In genomic region chr11:112805658-112806057, GRCh38 we compare ENCODE assay signal across 24 cellular contexts.
DNase-seq lines count a peak whose midpoint lies in the region; ATAC-seq and TF ChIP-seq lines count a peak whose summit lies in the region.
"Had no signal": no experiment of that assay in that cellular context is flagged by ENCODE, and none has a peak within 500 bp of the region (broad histone marks: within the 10 kb centered on the region; RNA-seq: fewer than 3 reads in every experiment).

No MANE protein-coding gene starts in this region.

- H3K4me1 Mint-ChIP-seq in glutamatergic neuron (ENCODE audit: low read depth, unreplicated experiment) = peaks cover 38% of the 10 kb centered on the region
- H3K4me1 Mint-ChIP-seq: activated B cell treated with CpG ODN at 0.5 μM for 24 hours; activated CD4-positive, alpha-beta memory T cell treated with anti-CD3 and anti-CD28 coated beads, Interleukin-2, amount 10 ng/mL, durations not matched to agents 7 days and 5 days; stimulated activated effector memory CD8-positive, alpha-beta T cell treated with anti-CD3 and anti-CD28 coated beads, Interleukin-12 subunit alpha, Interleukin-12 subunit beta, amount 100 ng/mL, for 72 hours had no signal

- DNase-seq in NCI-H446 (lab: John Stamatoyannopoulos, UW) (peak; percentile 31 to 45), NCI-H446 treated with DMSO at 0.1 percent for 48 hours (lab: John Stamatoyannopoulos, UW) (no peak), NCI-H345 (lab: John Stamatoyannopoulos, UW) (peak; percentile 70), glutamatergic neuron (no peak), retina (peak; percentile 55), NCI-H1436 treated with DMSO at 0.1 percent for 48 hours (lab: John Stamatoyannopoulos, UW) (no peak)
- no peak for DNase-seq in activated CD8-positive, alpha-beta memory T cell treated with anti-CD3 and anti-CD28 coated beads for 24 hours
- DNase-seq: activated B cell treated with CpG ODN at 0.5 μM for 24 hours; activated CD4-positive, alpha-beta memory T cell treated with anti-CD3 and anti-CD28 coated beads, Interleukin-2, amount 10 ng/mL, durations not matched to agents 7 days and 5 days; activated naive CD4-positive, alpha-beta T cell; activated T-cell treated with anti-CD3 and anti-CD28 coated beads, Interleukin-2, amount 50 U/mL, for 24 hours; amniotic stem cell; caudate nucleus; dermis blood vessel endothelial cell; DMS153; GM23248; hypothalamus; NCI-H1694; ovary; sigmoid colon; T-helper 9 cell; testis had no signal

- no peaks in the 10 kb centered on the region for H3K36me3 Mint-ChIP-seq in glutamatergic neuron (ENCODE audit: unreplicated experiment)
- H3K36me3 Mint-ChIP-seq: stimulated activated effector memory CD8-positive, alpha-beta T cell treated with anti-CD3 and anti-CD28 coated beads, Interleukin-12 subunit alpha, Interleukin-12 subunit beta, amount 100 ng/mL, for 72 hours had no signal

- ATAC-seq in GM19324 (IDR thresholded peaks at IDR 0.05; ENCODE audit: low FRiP score, unreplicated experiment) = no peak
- ATAC-seq: stimulated activated effector memory CD8-positive, alpha-beta T cell treated with anti-CD3 and anti-CD28 coated beads, Interleukin-12 subunit alpha, Interleukin-12 subunit beta, amount 100 ng/mL, for 72 hours had no signal

- no peaks in the 10 kb centered on the region for H3K27me3 Mint-ChIP-seq in glutamatergic neuron (ENCODE audit: unreplicated experiment)

- no peak for TF ChIP-seq CTCF in glutamatergic neuron (IDR thresholded peaks at IDR 0.05; ENCODE audit: partially characterized antibody, unreplicated experiment)

- H3K4me3 Mint-ChIP-seq in glutamatergic neuron (ENCODE audit: unreplicated experiment) = peak overlapping the region; percentile 37
- H3K4me3 Mint-ChIP-seq: activated B cell treated with CpG ODN at 0.5 μM for 24 hours; activated CD4-positive, alpha-beta memory T cell treated with anti-CD3 and anti-CD28 coated beads, Interleukin-2, amount 10 ng/mL, durations not matched to agents 7 days and 5 days; activated T-cell treated with anti-CD3 and anti-CD28 coated beads, Interleukin-2, amount 50 U/mL, for 24 hours; stimulated activated effector memory CD8-positive, alpha-beta T cell treated with anti-CD3 and anti-CD28 coated beads, Interleukin-12 subunit alpha, Interleukin-12 subunit beta, amount 100 ng/mL, for 72 hours had no signal

- H3K9me3 Mint-ChIP-seq in glutamatergic neuron (ENCODE audit: unreplicated experiment) = peaks cover 7% of the 10 kb centered on the region
- H3K9me3 Mint-ChIP-seq: activated CD4-positive, alpha-beta memory T cell treated with anti-CD3 and anti-CD28 coated beads, Interleukin-2, amount 10 ng/mL, durations not matched to agents 7 days and 5 days; activated T-cell treated with anti-CD3 and anti-CD28 coated beads, Interleukin-2, amount 50 U/mL, for 24 hours; stimulated activated effector memory CD8-positive, alpha-beta T cell treated with anti-CD3 and anti-CD28 coated beads, Interleukin-12 subunit alpha, Interleukin-12 subunit beta, amount 100 ng/mL, for 72 hours had no signal

- peak overlapping the region; percentile 36 for H3K27ac Mint-ChIP-seq in glutamatergic neuron (ENCODE audit: unreplicated experiment)
- H3K27ac Mint-ChIP-seq: activated B cell treated with CpG ODN at 0.5 μM for 24 hours; activated CD4-positive, alpha-beta memory T cell treated with anti-CD3 and anti-CD28 coated beads, Interleukin-2, amount 10 ng/mL, durations not matched to agents 7 days and 5 days; activated T-cell treated with anti-CD3 and anti-CD28 coated beads, Interleukin-2, amount 50 U/mL, for 24 hours; stimulated activated effector memory CD8-positive, alpha-beta T cell treated with anti-CD3 and anti-CD28 coated beads, Interleukin-12 subunit alpha, Interleukin-12 subunit beta, amount 100 ng/mL, for 72 hours had no signal

Comparison
In these comparisons a context has a peak if more than half of its experiments do, and no peak if none do; other contexts are left out.
1. DNase-seq: peak in NCI-H446 (2 of 2), NCI-H345 (single experiment) and retina (single experiment); none in NCI-H446 treated with DMSO at 0.1 percent for 48 hours (single experiment), glutamatergic neuron (single experiment), activated CD8-positive, alpha-beta memory T cell treated with anti-CD3 and anti-CD28 coated beads for 24 hours (single experiment) and NCI-H1436 treated with DMSO at 0.1 percent for 48 hours (single experiment).